8 cellular contexts compared by ENCODE assay signal in genomic region chr1:214281902-214282695, GRCh38. TPM values are rescaled to one million over a fixed set of nuclear protein-coding genes. Genes with fewer than 3 reads are reported as not detected.
DNase-seq lines count a peak whose midpoint lies in the region; ATAC-seq and TF ChIP-seq lines count a peak whose summit lies in the region.

No MANE protein-coding gene starts in this region.

- no peaks in the 10 kb centered on the region for H3K27me3 ChIP-seq in CD4-positive, CD25-positive, alpha-beta regulatory T cell (ENCODE audit: control insufficient read depth, insufficient read depth, low read length)
- H3K27me3 ChIP-seq in H7 (ENCODE audit: control insufficient read depth, insufficient read depth, low read length) = peaks cover 26% of the 10 kb centered on the region; the same call in 1 of the 2 replicates
- no peaks in the 10 kb centered on the region for H3K27me3 ChIP-seq in dorsolateral prefrontal cortex
- H3K27me3 ChIP-seq in mesenchymal stem cell (ENCODE audit: control insufficient read depth in 1 of 2, insufficient read depth in 1 of 2, low read length in 2 of 2) = no peaks in the 10 kb centered on the region

- no peak overlapping the region for H3K23ac ChIP-seq in mesenchymal stem cell (ENCODE audit: low read length in 2 of 2)

- H3K27ac Mint-ChIP-seq in CD4-positive, CD25-positive, alpha-beta regulatory T cell = peak overlapping the region; percentile 31 to 87 (median 74)

- H3K4me1 Mint-ChIP-seq in CD4-positive, CD25-positive, alpha-beta regulatory T cell = peaks cover 29 to 56% (median 37%) of the 10 kb centered on the region in 4 donors

- peaks cover 0 to 3% (median 0%) of the 10 kb centered on the region in 7 donors for H3K9me3 Mint-ChIP-seq in CD4-positive, CD25-positive, alpha-beta regulatory T cell

- H2AFZ ChIP-seq in mesenchymal stem cell (ENCODE audit: low read depth, low read length) = peak overlapping the region; percentile 92

- ATAC-seq in CD4-positive, CD25-positive, alpha-beta regulatory T cell (ENCODE audit: low read depth in 2 of 2) = no peak
- ATAC-seq in HG02798 (IDR thresholded peaks at IDR 0.05; ENCODE audit: poor library complexity, unreplicated experiment) = no peak

- no peak for DNase-seq in CD4-positive, CD25-positive, alpha-beta regulatory T cell
- DNase-seq in H7 = no peak
- DNase-seq in OCI-M1 (lab: John Stamatoyannopoulos, UW) = peak; percentile 73
- peak in 2 of 10 donors; percentile 11 to 16 for DNase-seq in dorsolateral prefrontal cortex
- peak; percentile 84 for DNase-seq in mesenchymal stem cell
- DNase-seq in GF-D8 (lab: John Stamatoyannopoulos, UW) = no peak
- DNase-seq in COLO829 (ENCODE audit: low spot score) = no peak

- H3K36me3 ChIP-seq in CD4-positive, CD25-positive, alpha-beta regulatory T cell (ENCODE audit: control insufficient read depth, insufficient read depth, low read length) = no peaks in the 10 kb centered on the region
- H3K36me3 ChIP-seq in H7 (replicated peaks; ENCODE audit: control insufficient read depth, insufficient read depth, low read length) (no peaks in the 10 kb centered on the region), mesenchymal stem cell (ENCODE audit: control insufficient read depth in 1 of 2, insufficient read depth in 2 of 2, low read depth in 1 of 2, low read length in 2 of 2) (peaks cover 0 to 7% of the 10 kb centered on the region in 2 experiments)

- H3K14ac ChIP-seq in mesenchymal stem cell (ENCODE audit: low read length in 2 of 2) = peak overlapping the region in 1 of 2 experiments; percentile 45

- intact Hi-C loops in dorsolateral prefrontal cortex (cut with DNase I) = no loop called here

- no peaks in the 10 kb centered on the region for H3K9me3 ChIP-seq in CD4-positive, CD25-positive, alpha-beta regulatory T cell (ENCODE audit: control insufficient read depth in 2 of 2, low read length in 2 of 2)
- no peaks in the 10 kb centered on the region for H3K9me3 ChIP-seq in mesenchymal stem cell (ENCODE audit: control insufficient read depth, low read length)

- WGBS in mesenchymal stem cell = 16% methylated on average over 8 of the region's 9 CpGs

- H2BK5ac ChIP-seq in mesenchymal stem cell (ENCODE audit: low read depth, low read length, poor library complexity, severe bottlenecking) = no peak overlapping the region

- peak overlapping the region; percentile 90 to 94 (median 92) for H3K4me3 Mint-ChIP-seq in CD4-positive, CD25-positive, alpha-beta regulatory T cell

- peaks cover 5% of the 10 kb centered on the region for H3K36me3 Mint-ChIP-seq in CD4-positive, CD25-positive, alpha-beta regulatory T cell

- peaks cover 27% of the 10 kb centered on the region for H3K4me1 ChIP-seq in CD4-positive, CD25-positive, alpha-beta regulatory T cell (ENCODE audit: control insufficient read depth, insufficient read depth, low read length, poor library complexity, severe bottlenecking)
- H3K4me1 ChIP-seq in mesenchymal stem cell (ENCODE audit: control insufficient read depth, insufficient read depth, low read depth, low read length) = peaks cover 9% of the 10 kb centered on the region

- H3K79me1 ChIP-seq in mesenchymal stem cell (replicated peaks; ENCODE audit: low read length, poor library complexity, severe bottlenecking) = peaks cover 20% of the 10 kb centered on the region

- H3K27me3 Mint-ChIP-seq in CD4-positive, CD25-positive, alpha-beta regulatory T cell = no peaks in the 10 kb centered on the region

- peak overlapping the region; percentile 36 for H3K27ac ChIP-seq in CD4-positive, CD25-positive, alpha-beta regulatory T cell (ENCODE audit: insufficient read depth, low read length, poor library complexity, severe bottlenecking)
- H3K27ac ChIP-seq in dorsolateral prefrontal cortex = peak overlapping the region in 42 of 59 donors; percentile 26 to 92 (median 84)
- peak overlapping the region; percentile 8 for H3K27ac ChIP-seq in mesenchymal stem cell (ENCODE audit: low read length, poor library complexity, severe bottlenecking)

- peak overlapping the region; percentile 87 for H3K4me3 ChIP-seq in CD4-positive, CD25-positive, alpha-beta regulatory T cell (ENCODE audit: low read depth, low read length)
- H3K4me3 ChIP-seq in H7 (ENCODE audit: insufficient read depth, low read depth, low read length) (peak overlapping the region; percentile 84), dorsolateral prefrontal cortex (peak overlapping the region; percentile 47 to 92 (median 83)), mesenchymal stem cell (ENCODE audit: insufficient read depth in 1 of 2, low read depth in 1 of 2, low read length in 2 of 2) (peak overlapping the region; percentile 85 to 86)

- no peak overlapping the region for H4K91ac ChIP-seq in mesenchymal stem cell (ENCODE audit: low read length)

- H3K18ac ChIP-seq in mesenchymal stem cell (ENCODE audit: low read depth in 1 of 2, low read length in 2 of 2) = peak overlapping the region; percentile 46 to 98

- no peak overlapping the region for H2BK120ac ChIP-seq in mesenchymal stem cell (ENCODE audit: low read depth, low read length)

- peak overlapping the region; percentile 88 for H3K9ac ChIP-seq in mesenchymal stem cell (ENCODE audit: low read length)

- H2BK15ac ChIP-seq in mesenchymal stem cell (ENCODE audit: low read depth, poor library complexity, severe bottlenecking) = no peak overlapping the region

- H2BK12ac ChIP-seq in mesenchymal stem cell (ENCODE audit: low read length in 2 of 2) = peak overlapping the region in 1 of 2 experiments; percentile 90

- peak overlapping the region; percentile 75 for H3K4me2 ChIP-seq in mesenchymal stem cell (ENCODE audit: low read length, poor library complexity, severe bottlenecking)

- peak overlapping the region; percentile 78 for H4K8ac ChIP-seq in mesenchymal stem cell (ENCODE audit: low read length)

- H2AK5ac ChIP-seq in mesenchymal stem cell (ENCODE audit: low read length, severe bottlenecking) = no peak overlapping the region

- H3K4ac ChIP-seq in mesenchymal stem cell (ENCODE audit: low read depth in 1 of 2, low read length in 2 of 2) = peak overlapping the region in 1 of 2 experiments; percentile 88

- TF ChIP-seq CTCF in dorsolateral prefrontal cortex (IDR thresholded peaks at IDR 0.05 in 54 of 56, conservative IDR thresholded peaks at IDR 0.05 in 2 of 56; ENCODE audit: low read depth in 1 of 56, partially characterized antibody in 56 of 56) = no peak

RNA-seq across cellular contexts. Expression of gene SMYD2, which starts 1.1 kb away (rescaled TPM):
- total RNA-seq in CD4-positive, CD25-positive, alpha-beta regulatory T cell = 30.9 TPM
- 10 to 100 TPM; 43.1 to 52.3 (median 47.2) TPM for polyA plus RNA-seq in CD4-positive, CD25-positive, alpha-beta regulatory T cell
- total RNA-seq in H7 (2014; rRNA removed; shearing (Covaris generic)) = 24.5 and 26.4 TPM in 2 replicates
- 10 to 100 TPM; 12.9 to 82.4 (median 55.5) TPM for total RNA-seq in dorsolateral prefrontal cortex
- 26.9 TPM for polyA plus RNA-seq in mesenchymal stem cell (2013, experiment 1 of 2)
- 27.4 TPM for polyA plus RNA-seq in mesenchymal stem cell (2013, experiment 2 of 2)

Comparison
In these comparisons a context has a peak if more than half of its experiments do, and no peak if none do; other contexts are left out.
1. DNase-seq: peak in OCI-M1 (single experiment) and mesenchymal stem cell (single experiment); none in CD4-positive, CD25-positive, alpha-beta regulatory T cell (0 of 3), H7 (single experiment), GF-D8 (single experiment) and COLO829 (single experiment).
2. H3K27ac ChIP-seq: peak in every context shown above with its lines; median percentile 84 in dorsolateral prefrontal cortex; 36 in CD4-positive, CD25-positive, alpha-beta regulatory T cell; 8 in mesenchymal stem cell.
3. Peak in every context shown above with its lines, with median percentiles within 50 percentile points of each other: H3K4me3 ChIP-seq.